ENCODE assay signal across 1 cellular context in the genomic region with DNA sequence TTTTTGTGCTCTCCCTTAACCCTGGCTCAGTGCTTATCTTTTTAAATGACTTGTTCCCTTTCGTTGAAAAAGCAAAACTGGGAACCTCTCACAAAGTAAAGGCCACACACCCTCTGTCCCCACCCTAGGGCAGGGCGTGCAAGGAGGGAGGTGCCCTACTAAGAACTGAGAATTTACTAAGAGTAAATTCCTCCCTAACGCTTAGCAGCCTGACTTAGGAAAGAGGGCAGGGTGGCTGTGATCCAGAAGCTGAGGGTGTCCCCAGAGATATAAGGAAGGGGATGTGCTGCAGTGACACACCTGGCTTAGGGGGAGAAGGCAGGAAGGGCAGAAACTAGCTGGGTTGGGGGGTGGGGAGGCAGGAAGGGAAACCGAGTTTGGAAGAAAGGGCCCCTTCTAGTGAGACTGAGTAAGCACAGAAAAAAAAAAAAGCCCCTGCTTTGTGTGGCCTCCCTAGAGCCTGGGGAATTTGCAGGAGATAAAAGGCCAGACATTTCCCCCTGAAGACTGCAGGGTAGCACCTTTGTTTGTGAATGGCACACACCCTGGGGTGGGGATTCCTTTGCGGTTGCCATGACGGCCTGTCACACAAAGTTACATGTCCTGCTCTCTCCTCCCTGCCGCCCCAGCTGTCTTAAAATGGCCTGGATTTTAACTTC.
TF ChIP-seq lines count a peak whose summit lies in the region.

No MANE protein-coding gene starts in this region.

TF ChIP-seq in WTC11, 78 proteins besides CTCF, POLR2A, EP300 and RAD21 (continued from another document):
- TF ChIP-seq, protein P1, sequence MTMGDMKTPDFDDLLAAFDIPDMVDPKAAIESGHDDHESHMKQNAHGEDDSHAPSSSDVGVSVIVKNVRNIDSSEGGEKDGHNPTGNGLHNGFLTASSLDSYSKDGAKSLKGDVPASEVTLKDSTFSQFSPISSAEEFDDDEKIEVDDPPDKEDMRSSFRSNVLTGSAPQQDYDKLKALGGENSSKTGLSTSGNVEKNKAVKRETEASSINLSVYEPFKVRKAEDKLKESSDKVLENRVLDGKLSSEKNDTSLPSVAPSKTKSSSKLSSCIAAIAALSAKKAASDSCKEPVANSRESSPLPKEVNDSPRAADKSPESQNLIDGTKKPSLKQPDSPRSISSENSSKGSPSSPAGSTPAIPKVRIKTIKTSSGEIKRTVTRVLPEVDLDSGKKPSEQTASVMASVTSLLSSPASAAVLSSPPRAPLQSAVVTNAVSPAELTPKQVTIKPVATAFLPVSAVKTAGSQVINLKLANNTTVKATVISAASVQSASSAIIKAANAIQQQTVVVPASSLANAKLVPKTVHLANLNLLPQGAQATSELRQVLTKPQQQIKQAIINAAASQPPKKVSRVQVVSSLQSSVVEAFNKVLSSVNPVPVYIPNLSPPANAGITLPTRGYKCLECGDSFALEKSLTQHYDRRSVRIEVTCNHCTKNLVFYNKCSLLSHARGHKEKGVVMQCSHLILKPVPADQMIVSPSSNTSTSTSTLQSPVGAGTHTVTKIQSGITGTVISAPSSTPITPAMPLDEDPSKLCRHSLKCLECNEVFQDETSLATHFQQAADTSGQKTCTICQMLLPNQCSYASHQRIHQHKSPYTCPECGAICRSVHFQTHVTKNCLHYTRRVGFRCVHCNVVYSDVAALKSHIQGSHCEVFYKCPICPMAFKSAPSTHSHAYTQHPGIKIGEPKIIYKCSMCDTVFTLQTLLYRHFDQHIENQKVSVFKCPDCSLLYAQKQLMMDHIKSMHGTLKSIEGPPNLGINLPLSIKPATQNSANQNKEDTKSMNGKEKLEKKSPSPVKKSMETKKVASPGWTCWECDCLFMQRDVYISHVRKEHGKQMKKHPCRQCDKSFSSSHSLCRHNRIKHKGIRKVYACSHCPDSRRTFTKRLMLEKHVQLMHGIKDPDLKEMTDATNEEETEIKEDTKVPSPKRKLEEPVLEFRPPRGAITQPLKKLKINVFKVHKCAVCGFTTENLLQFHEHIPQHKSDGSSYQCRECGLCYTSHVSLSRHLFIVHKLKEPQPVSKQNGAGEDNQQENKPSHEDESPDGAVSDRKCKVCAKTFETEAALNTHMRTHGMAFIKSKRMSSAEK (CRISPR knock-in tag; IDR thresholded peaks at IDR 0.05; ENCODE audit: borderline replicate concordance), result peak; percentile 22; the same call in 1 of the 2 replicates
- TF ChIP-seq, protein P2, sequence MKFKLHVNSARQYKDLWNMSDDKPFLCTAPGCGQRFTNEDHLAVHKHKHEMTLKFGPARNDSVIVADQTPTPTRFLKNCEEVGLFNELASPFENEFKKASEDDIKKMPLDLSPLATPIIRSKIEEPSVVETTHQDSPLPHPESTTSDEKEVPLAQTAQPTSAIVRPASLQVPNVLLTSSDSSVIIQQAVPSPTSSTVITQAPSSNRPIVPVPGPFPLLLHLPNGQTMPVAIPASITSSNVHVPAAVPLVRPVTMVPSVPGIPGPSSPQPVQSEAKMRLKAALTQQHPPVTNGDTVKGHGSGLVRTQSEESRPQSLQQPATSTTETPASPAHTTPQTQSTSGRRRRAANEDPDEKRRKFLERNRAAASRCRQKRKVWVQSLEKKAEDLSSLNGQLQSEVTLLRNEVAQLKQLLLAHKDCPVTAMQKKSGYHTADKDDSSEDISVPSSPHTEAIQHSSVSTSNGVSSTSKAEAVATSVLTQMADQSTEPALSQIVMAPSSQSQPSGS (CRISPR knock-in tag; IDR thresholded peaks at IDR 0.05; ENCODE audit: borderline replicate concordance, low read depth), result no peak
- TF ChIP-seq ETV6 (CRISPR knock-in tag; IDR thresholded peaks at IDR 0.05) (0 out of 2 replicates have a peak, but pooled peaks have one; percentile 36), NR3C1 (CRISPR knock-in tag; conservative IDR thresholded peaks at IDR 0.05; ENCODE audit: low read depth) (no peak), TEAD1 (CRISPR knock-in tag; IDR thresholded peaks at IDR 0.05) (peak; percentile 69; the same call in 1 of the 2 replicates)
- TF ChIP-seq, protein P3, sequence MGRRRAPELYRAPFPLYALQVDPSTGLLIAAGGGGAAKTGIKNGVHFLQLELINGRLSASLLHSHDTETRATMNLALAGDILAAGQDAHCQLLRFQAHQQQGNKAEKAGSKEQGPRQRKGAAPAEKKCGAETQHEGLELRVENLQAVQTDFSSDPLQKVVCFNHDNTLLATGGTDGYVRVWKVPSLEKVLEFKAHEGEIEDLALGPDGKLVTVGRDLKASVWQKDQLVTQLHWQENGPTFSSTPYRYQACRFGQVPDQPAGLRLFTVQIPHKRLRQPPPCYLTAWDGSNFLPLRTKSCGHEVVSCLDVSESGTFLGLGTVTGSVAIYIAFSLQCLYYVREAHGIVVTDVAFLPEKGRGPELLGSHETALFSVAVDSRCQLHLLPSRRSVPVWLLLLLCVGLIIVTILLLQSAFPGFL (CRISPR knock-in tag; IDR thresholded peaks at IDR 0.05; ENCODE audit: borderline replicate concordance), result no peak
- TF ChIP-seq, protein P4, sequence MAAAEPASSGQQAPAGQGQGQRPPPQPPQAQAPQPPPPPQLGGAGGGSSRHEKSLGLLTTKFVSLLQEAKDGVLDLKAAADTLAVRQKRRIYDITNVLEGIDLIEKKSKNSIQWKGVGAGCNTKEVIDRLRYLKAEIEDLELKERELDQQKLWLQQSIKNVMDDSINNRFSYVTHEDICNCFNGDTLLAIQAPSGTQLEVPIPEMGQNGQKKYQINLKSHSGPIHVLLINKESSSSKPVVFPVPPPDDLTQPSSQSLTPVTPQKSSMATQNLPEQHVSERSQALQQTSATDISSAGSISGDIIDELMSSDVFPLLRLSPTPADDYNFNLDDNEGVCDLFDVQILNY (CRISPR knock-in tag; IDR thresholded peaks at IDR 0.05), result no peak
- TF ChIP-seq, protein P5, sequence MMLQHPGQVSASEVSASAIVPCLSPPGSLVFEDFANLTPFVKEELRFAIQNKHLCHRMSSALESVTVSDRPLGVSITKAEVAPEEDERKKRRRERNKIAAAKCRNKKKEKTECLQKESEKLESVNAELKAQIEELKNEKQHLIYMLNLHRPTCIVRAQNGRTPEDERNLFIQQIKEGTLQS (CRISPR knock-in tag; conservative IDR thresholded peaks at IDR 0.05), result no peak
- TF ChIP-seq, protein P6, sequence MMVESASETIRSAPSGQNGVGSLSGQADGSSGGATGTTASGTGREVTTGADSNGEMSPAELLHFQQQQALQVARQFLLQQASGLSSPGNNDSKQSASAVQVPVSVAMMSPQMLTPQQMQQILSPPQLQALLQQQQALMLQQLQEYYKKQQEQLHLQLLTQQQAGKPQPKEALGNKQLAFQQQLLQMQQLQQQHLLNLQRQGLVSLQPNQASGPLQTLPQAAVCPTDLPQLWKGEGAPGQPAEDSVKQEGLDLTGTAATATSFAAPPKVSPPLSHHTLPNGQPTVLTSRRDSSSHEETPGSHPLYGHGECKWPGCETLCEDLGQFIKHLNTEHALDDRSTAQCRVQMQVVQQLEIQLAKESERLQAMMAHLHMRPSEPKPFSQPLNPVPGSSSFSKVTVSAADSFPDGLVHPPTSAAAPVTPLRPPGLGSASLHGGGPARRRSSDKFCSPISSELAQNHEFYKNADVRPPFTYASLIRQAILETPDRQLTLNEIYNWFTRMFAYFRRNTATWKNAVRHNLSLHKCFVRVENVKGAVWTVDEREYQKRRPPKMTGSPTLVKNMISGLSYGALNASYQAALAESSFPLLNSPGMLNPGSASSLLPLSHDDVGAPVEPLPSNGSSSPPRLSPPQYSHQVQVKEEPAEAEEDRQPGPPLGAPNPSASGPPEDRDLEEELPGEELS (CRISPR knock-in tag; IDR thresholded peaks at IDR 0.05), result peak; percentile 28; the same call in 1 of the 2 replicates
